Comparison of ENCODE assay signal across 1 cellular context in genomic region chr1:228646717-228647522, GRCh38.
TF ChIP-seq lines count a peak whose summit lies in the region.

No MANE protein-coding gene starts in this region.

TF ChIP-seq in K562, 482 proteins besides CTCF, POLR2A, EP300 and RAD21 (continued from another document):
- no peak for TF ChIP-seq ZBTB26 (CRISPR knock-in tag; IDR thresholded peaks at IDR 0.05)
- TF ChIP-seq ZKSCAN1 (IDR thresholded peaks at IDR 0.05; ENCODE audit: low read depth, low read length): no peak
- TF ChIP-seq, protein P1, sequence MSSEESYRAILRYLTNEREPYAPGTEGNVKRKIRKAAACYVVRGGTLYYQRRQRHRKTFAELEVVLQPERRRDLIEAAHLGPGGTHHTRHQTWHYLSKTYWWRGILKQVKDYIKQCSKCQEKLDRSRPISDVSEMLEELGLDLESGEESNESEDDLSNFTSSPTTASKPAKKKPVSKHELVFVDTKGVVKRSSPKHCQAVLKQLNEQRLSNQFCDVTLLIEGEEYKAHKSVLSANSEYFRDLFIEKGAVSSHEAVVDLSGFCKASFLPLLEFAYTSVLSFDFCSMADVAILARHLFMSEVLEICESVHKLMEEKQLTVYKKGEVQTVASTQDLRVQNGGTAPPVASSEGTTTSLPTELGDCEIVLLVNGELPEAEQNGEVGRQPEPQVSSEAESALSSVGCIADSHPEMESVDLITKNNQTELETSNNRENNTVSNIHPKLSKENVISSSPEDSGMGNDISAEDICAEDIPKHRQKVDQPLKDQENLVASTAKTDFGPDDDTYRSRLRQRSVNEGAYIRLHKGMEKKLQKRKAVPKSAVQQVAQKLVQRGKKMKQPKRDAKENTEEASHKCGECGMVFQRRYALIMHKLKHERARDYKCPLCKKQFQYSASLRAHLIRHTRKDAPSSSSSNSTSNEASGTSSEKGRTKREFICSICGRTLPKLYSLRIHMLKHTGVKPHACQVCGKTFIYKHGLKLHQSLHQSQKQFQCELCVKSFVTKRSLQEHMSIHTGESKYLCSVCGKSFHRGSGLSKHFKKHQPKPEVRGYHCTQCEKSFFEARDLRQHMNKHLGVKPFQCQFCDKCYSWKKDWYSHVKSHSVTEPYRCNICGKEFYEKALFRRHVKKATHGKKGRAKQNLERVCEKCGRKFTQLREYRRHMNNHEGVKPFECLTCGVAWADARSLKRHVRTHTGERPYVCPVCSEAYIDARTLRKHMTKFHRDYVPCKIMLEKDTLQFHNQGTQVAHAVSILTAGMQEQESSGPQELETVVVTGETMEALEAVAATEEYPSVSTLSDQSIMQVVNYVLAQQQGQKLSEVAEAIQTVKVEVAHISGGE (CRISPR knock-in tag; IDR thresholded peaks at IDR 0.05): no peak
- no peak for TF ChIP-seq CLOCK (CRISPR knock-in tag; IDR thresholded peaks at IDR 0.05; ENCODE audit: borderline replicate concordance)
- no peak for TF ChIP-seq SMAD4 (CRISPR knock-in tag; conservative IDR thresholded peaks at IDR 0.05)
- TF ChIP-seq, protein P2, sequence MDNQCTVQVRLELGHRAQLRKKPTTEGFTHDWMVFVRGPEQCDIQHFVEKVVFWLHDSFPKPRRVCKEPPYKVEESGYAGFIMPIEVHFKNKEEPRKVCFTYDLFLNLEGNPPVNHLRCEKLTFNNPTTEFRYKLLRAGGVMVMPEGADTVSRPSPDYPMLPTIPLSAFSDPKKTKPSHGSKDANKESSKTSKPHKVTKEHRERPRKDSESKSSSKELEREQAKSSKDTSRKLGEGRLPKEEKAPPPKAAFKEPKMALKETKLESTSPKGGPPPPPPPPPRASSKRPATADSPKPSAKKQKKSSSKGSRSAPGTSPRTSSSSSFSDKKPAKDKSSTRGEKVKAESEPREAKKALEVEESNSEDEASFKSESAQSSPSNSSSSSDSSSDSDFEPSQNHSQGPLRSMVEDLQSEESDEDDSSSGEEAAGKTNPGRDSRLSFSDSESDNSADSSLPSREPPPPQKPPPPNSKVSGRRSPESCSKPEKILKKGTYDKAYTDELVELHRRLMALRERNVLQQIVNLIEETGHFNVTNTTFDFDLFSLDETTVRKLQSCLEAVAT (IDR thresholded peaks at IDR 0.05): peak in 1 of 2 experiments; percentile 49; a peak in 1 of 4 replicates
- no peak for TF ChIP-seq C11orf30 (IDR thresholded peaks at IDR 0.05; ENCODE audit: low read depth)
- TF ChIP-seq KLF13 (tag; IDR thresholded peaks at IDR 0.05; ENCODE audit: borderline replicate concordance, low read depth): no peak
- TF ChIP-seq, protein P3, sequence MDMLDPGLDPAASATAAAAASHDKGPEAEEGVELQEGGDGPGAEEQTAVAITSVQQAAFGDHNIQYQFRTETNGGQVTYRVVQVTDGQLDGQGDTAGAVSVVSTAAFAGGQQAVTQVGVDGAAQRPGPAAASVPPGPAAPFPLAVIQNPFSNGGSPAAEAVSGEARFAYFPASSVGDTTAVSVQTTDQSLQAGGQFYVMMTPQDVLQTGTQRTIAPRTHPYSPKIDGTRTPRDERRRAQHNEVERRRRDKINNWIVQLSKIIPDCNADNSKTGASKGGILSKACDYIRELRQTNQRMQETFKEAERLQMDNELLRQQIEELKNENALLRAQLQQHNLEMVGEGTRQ (CRISPR knock-in tag; IDR thresholded peaks at IDR 0.05): no peak
- TF ChIP-seq ARID3A (IDR thresholded peaks at IDR 0.05; ENCODE audit: borderline replicate concordance, low read depth, low read length): no peak
- 0 out of 4 replicates have a peak, but pooled peaks of 1 of the 2 experiments have one; percentile 31 for TF ChIP-seq ARNT (IDR thresholded peaks at IDR 0.05)
- no peak for TF ChIP-seq ZNF695 (CRISPR knock-in tag; IDR thresholded peaks at IDR 0.05)
- TF ChIP-seq IRF9 (tag; IDR thresholded peaks at IDR 0.05): no peak
- TF ChIP-seq, protein P4, sequence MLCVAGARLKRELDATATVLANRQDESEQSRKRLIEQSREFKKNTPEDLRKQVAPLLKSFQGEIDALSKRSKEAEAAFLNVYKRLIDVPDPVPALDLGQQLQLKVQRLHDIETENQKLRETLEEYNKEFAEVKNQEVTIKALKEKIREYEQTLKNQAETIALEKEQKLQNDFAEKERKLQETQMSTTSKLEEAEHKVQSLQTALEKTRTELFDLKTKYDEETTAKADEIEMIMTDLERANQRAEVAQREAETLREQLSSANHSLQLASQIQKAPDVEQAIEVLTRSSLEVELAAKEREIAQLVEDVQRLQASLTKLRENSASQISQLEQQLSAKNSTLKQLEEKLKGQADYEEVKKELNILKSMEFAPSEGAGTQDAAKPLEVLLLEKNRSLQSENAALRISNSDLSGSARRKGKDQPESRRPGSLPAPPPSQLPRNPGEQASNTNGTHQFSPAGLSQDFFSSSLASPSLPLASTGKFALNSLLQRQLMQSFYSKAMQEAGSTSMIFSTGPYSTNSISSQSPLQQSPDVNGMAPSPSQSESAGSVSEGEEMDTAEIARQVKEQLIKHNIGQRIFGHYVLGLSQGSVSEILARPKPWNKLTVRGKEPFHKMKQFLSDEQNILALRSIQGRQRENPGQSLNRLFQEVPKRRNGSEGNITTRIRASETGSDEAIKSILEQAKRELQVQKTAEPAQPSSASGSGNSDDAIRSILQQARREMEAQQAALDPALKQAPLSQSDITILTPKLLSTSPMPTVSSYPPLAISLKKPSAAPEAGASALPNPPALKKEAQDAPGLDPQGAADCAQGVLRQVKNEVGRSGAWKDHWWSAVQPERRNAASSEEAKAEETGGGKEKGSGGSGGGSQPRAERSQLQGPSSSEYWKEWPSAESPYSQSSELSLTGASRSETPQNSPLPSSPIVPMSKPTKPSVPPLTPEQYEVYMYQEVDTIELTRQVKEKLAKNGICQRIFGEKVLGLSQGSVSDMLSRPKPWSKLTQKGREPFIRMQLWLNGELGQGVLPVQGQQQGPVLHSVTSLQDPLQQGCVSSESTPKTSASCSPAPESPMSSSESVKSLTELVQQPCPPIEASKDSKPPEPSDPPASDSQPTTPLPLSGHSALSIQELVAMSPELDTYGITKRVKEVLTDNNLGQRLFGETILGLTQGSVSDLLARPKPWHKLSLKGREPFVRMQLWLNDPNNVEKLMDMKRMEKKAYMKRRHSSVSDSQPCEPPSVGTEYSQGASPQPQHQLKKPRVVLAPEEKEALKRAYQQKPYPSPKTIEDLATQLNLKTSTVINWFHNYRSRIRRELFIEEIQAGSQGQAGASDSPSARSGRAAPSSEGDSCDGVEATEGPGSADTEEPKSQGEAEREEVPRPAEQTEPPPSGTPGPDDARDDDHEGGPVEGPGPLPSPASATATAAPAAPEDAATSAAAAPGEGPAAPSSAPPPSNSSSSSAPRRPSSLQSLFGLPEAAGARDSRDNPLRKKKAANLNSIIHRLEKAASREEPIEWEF (CRISPR knock-in tag; IDR thresholded peaks at IDR 0.05): no peak
- peak; percentile 61; the same call in 1 of the 2 replicates for TF ChIP-seq TRIM25 (IDR thresholded peaks at IDR 0.05; ENCODE audit: borderline replicate concordance)
- TF ChIP-seq HDAC1 (IDR thresholded peaks at IDR 0.05): peak in 1 of 2 experiments; percentile 86; a peak in 2 of 4 replicates
